7 cellular contexts compared by ENCODE assay signal in genomic region chr14:46508752-46509151, GRCh38.
DNase-seq lines count a peak whose midpoint lies in the region; ATAC-seq, FAIRE-seq and TF ChIP-seq lines count a peak whose summit lies in the region.
"Not testable (repeated sequence)": the region's sequence is repeated elsewhere in the genome, so short reads cannot be mapped to it uniquely, and the experiment has no call there.

No MANE protein-coding gene starts in this region.

- H3K4ac ChIP-seq in neuronal stem cell (ENCODE audit: low read length): not testable (repeated sequence)

- not testable (repeated sequence) for H3K79me1 ChIP-seq in neuronal stem cell (ENCODE audit: low read depth, low read length)

- not testable (repeated sequence) for H2BK5ac ChIP-seq in neuronal stem cell (ENCODE audit: low read length)

- not testable (repeated sequence) for H3K18ac ChIP-seq in neuronal stem cell (ENCODE audit: low read length)

- H3K27ac Mint-ChIP-seq in activated CD4-positive, alpha-beta T cell treated with anti-CD3 and anti-CD28 coated beads, Interleukin-2, amount 10 ng/mL, durations not matched to agents 7 days and 5 days: peak overlapping the region; percentile 9

- not testable (repeated sequence) for H3K23ac ChIP-seq in neuronal stem cell (ENCODE audit: low read depth, low read length, poor library complexity)

- not testable (repeated sequence) for H2AK5ac ChIP-seq in neuronal stem cell (ENCODE audit: low read depth, low read length)

- not testable (repeated sequence) for H2BK120ac ChIP-seq in neuronal stem cell (ENCODE audit: low read depth, low read length)

- intact Hi-C loops in Right ventricle myocardium superior (cut with DNase I); kidney (cut with DNase I): not testable (repeated sequence)

- POLR2A ChIA-PET in activated CD4-positive, alpha-beta T cell treated with anti-CD3 and anti-CD28 coated beads, Interleukin-2, amount 10 ng/mL, durations not matched to agents 7 days and 5 days (lab: Charles Lee): not testable (repeated sequence)

- not testable (repeated sequence) for H3K4me1 Mint-ChIP-seq in activated CD4-positive, alpha-beta T cell treated with anti-CD3 and anti-CD28 coated beads, Interleukin-2, amount 10 ng/mL, durations not matched to agents 7 days and 5 days

- not testable (repeated sequence) for H4K8ac ChIP-seq in neuronal stem cell (ENCODE audit: low read depth, low read length)

- H3K9me3 ChIP-seq in kidney (ENCODE audit: control insufficient read depth in 1 of 2, low read length in 2 of 2); neuronal stem cell (replicated peaks in 1 of 2; ENCODE audit: control insufficient read depth in 2 of 2, insufficient read depth in 1 of 2, low read depth in 1 of 2, low read length in 2 of 2): not testable (repeated sequence)

- H3K9ac ChIP-seq in kidney (ENCODE audit: low read length in 2 of 2); neuronal stem cell (ENCODE audit: low read depth, low read length, poor library complexity): not testable (repeated sequence)

- not testable (repeated sequence) for H2BK15ac ChIP-seq in neuronal stem cell (ENCODE audit: low read length)

- not testable (repeated sequence) for H3K27ac ChIP-seq in kidney (ENCODE audit: low read depth in 2 of 2, low read length in 2 of 2); neuronal stem cell (replicated peaks; ENCODE audit: low read length)

- H3K14ac ChIP-seq in neuronal stem cell (ENCODE audit: low read length): not testable (repeated sequence)

- not testable (repeated sequence) for H3K27me3 ChIP-seq in neuronal stem cell (ENCODE audit: control insufficient read depth in 3 of 3, insufficient read depth in 3 of 3, low read depth in 1 of 3, low read length in 3 of 3)

- not testable (repeated sequence) for H3K4me2 ChIP-seq in neuronal stem cell (ENCODE audit: insufficient read depth, low read length, poor library complexity, severe bottlenecking)

- TF ChIP-seq CTCF in LNCaP clone FGC (IDR thresholded peaks at IDR 0.05; ENCODE audit: control insufficient read depth, extremely low read depth, insufficient read depth); kidney (IDR thresholded peaks at IDR 0.05; ENCODE audit: borderline replicate concordance, extremely low read depth, insufficient read depth): not testable (repeated sequence)

- DNase-seq in ELF-1 (ENCODE audit: low read depth, low spot score) (peak; percentile 3), NCI-H1105 treated with DMSO at 0.1 percent for 48 hours (lab: John Stamatoyannopoulos, UW) (peak; percentile 39), Right ventricle myocardium superior (peak; percentile 17), kidney (peak; percentile 65)
- DNase-seq in LNCaP clone FGC (ENCODE audit: low read depth); activated CD4-positive, alpha-beta T cell treated with anti-CD3 and anti-CD28 coated beads, Interleukin-2, amount 10 ng/mL, durations not matched to agents 7 days and 5 days; neuronal stem cell (ENCODE audit: low spot score): not testable (repeated sequence)

- ATAC-seq in Right ventricle myocardium superior (ENCODE audit: poor library complexity): not testable (repeated sequence)

- not testable (repeated sequence) for H3K4me3 Mint-ChIP-seq in activated CD4-positive, alpha-beta T cell treated with anti-CD3 and anti-CD28 coated beads, Interleukin-2, amount 10 ng/mL, durations not matched to agents 7 days and 5 days

- H3K36me3 Mint-ChIP-seq in activated CD4-positive, alpha-beta T cell treated with anti-CD3 and anti-CD28 coated beads, Interleukin-2, amount 10 ng/mL, durations not matched to agents 7 days and 5 days (ENCODE audit: low read depth): not testable (repeated sequence)

- CTCF ChIA-PET in activated CD4-positive, alpha-beta T cell treated with anti-CD3 and anti-CD28 coated beads, Interleukin-2, amount 10 ng/mL, durations not matched to agents 7 days and 5 days (lab: Charles Lee): not testable (repeated sequence)

- H3K27me3 Mint-ChIP-seq in activated CD4-positive, alpha-beta T cell treated with anti-CD3 and anti-CD28 coated beads, Interleukin-2, amount 10 ng/mL, durations not matched to agents 7 days and 5 days: not testable (repeated sequence)

- peak overlapping the region; percentile 28; the same call in 1 of the 2 replicates for H3K4me3 ChIP-seq in LNCaP clone FGC (ENCODE audit: low read depth, low read length)
- H3K4me3 ChIP-seq in kidney (ENCODE audit: low read length in 2 of 2); neuronal stem cell (ENCODE audit: low read length in 2 of 2): not testable (repeated sequence)

- not testable (repeated sequence) for H3K9me3 Mint-ChIP-seq in activated CD4-positive, alpha-beta T cell treated with anti-CD3 and anti-CD28 coated beads, Interleukin-2, amount 10 ng/mL, durations not matched to agents 7 days and 5 days

- not testable (repeated sequence) for H3K36me3 ChIP-seq in kidney (ENCODE audit: control insufficient read depth in 1 of 2, insufficient read depth in 2 of 2, low read length in 2 of 2); neuronal stem cell (replicated peaks in 1 of 2; ENCODE audit: control insufficient read depth in 2 of 2, insufficient read depth in 2 of 2, low read length in 2 of 2)

- WGBS in neuronal stem cell (ENCODE audit: extremely low coverage in 2 of 2, insufficient read length in 2 of 2, insufficient replicate concordance in 1 of 2), 2 donors: no CpG with 5 or more reads among the region's 13 CpGs

- peak overlapping the region; percentile 40 for H2AFZ ChIP-seq in neuronal stem cell (ENCODE audit: low read length)

- H4K91ac ChIP-seq in neuronal stem cell (ENCODE audit: low read depth, low read length, poor library complexity): not testable (repeated sequence)

- FAIRE-seq in kidney (lab: Jason Lieb, UNC): not testable (repeated sequence)

- H3K4me1 ChIP-seq in kidney (ENCODE audit: control insufficient read depth in 1 of 2, insufficient read depth in 1 of 2, low read depth in 1 of 2, low read length in 2 of 2); neuronal stem cell (ENCODE audit: control insufficient read depth in 2 of 2, insufficient read depth in 1 of 2, low read depth in 1 of 2, low read length in 2 of 2): not testable (repeated sequence)

- not testable (repeated sequence) for H2BK12ac ChIP-seq in neuronal stem cell (ENCODE audit: low read length)
